Comparison of ENCODE assay signal across 8 cellular contexts in the genomic region with DNA sequence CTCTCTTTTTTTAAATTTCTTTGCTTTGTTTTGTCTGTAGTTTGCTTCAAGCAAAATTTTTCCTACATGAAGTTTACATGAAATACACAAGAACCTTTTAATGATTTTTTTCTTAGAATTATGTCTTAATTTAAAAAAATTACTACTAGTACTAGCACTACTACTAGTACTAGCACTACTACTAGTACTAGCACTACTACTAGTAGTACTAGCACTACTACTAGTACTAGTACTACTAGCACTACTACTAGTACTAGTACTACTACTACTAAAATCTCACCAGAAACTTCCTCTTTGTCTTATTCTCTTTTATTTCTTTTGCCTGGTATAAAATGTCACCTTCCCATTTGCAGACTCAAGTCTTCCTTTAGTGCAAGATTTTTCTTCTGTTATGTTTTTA.
"Had no signal": no experiment of that assay in that cellular context is flagged by ENCODE, and none has a peak within 500 bp of the region (broad histone marks: within the 10 kb centered on the region; RNA-seq: fewer than 3 reads in every experiment).

No MANE protein-coding gene starts in this region.

- DNase-seq: IMR-90, KBM-7, KG1 had no signal

- H3K27ac ChIP-seq: HL-60, KMS-11 had no signal

- H3K4me2 ChIP-seq: KMS-11 had no signal

- H3K9ac ChIP-seq: KMS-11 had no signal

- FAIRE-seq: HepG2, HTR-8/SVneo had no signal

- H3K9me3 Mint-ChIP-seq: IgD-negative memory B cell had no signal

- H3K4me3 Mint-ChIP-seq: IgD-negative memory B cell had no signal

- ATAC-seq: HepG2 had no signal

- H3K27ac Mint-ChIP-seq: IgD-negative memory B cell had no signal
